In genomic region chr6:64289946-64290345, GRCh38 we compare ENCODE assay signal across 8 cellular contexts.
"Had no signal": no experiment of that assay in that cellular context is flagged by ENCODE, and none has a peak within 500 bp of the region (broad histone marks: within the 10 kb centered on the region; RNA-seq: fewer than 3 reads in every experiment).

No MANE protein-coding gene starts in this region.

- H3K9ac ChIP-seq: GM23248 had no signal

- H3K36me3 ChIP-seq: HAP-1 had no signal

- FAIRE-seq: HepG2 had no signal

- H2AFZ ChIP-seq: GM23248 had no signal

- H3K4me3 ChIP-seq: GM23248, HAP-1 had no signal

- H3K9me3 ChIP-seq: HAP-1 had no signal

- DNase-seq: GM23248, GOT3, H7, HFFc6, KBM-7 had no signal

- H3K27ac ChIP-seq: GM23248, HL-60 had no signal
